1 cellular context compared by ENCODE assay signal in genomic region chr4:14863420-14864364, GRCh38.
TF ChIP-seq lines count a peak whose summit lies in the region.

No MANE protein-coding gene starts in this region.

TF ChIP-seq in K562, 482 proteins besides CTCF, POLR2A, EP300 and RAD21 (continued from another document):
- TF ChIP-seq ZNF609 (CRISPR knock-in tag; IDR thresholded peaks at IDR 0.05; ENCODE audit: borderline replicate concordance) (no peak), ZNF589 (CRISPR knock-in tag; IDR thresholded peaks at IDR 0.05; ENCODE audit: low read depth) (no peak), PRPF4 (IDR thresholded peaks at IDR 0.05; ENCODE audit: insufficient read depth, low read depth, low read length, poor library complexity, severe bottlenecking) (no peak), CBX3 (IDR thresholded peaks at IDR 0.05; ENCODE audit: borderline replicate concordance in 1 of 2, low read length in 2 of 2) (no peak), HDGF (IDR thresholded peaks at IDR 0.05) (no peak)
